In the genomic region with DNA sequence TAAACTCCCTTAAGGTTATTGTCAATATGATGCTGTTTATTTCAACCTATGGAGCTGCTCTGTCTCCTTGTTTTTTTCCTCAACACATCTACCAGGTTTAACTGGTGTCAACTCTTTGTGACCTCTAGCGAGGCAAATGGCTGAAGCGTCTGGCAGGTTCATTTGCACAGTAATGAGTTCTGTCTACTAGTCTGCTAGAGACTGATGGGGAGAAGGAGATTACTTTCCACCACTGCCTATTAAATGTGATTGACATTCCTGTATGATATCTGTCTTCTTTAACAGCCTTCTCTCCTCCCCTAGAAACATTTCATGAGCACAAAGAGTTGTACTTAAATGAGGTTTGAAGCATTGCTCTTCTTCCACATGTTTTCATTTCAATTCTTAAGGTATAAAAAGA, we compare ENCODE assay signal across 22 cellular contexts.
DNase-seq lines count a peak whose midpoint lies in the region; ATAC-seq and TF ChIP-seq lines count a peak whose summit lies in the region.
"Had no signal": no experiment of that assay in that cellular context is flagged by ENCODE, and none has a peak within 500 bp of the region (broad histone marks: within the 10 kb centered on the region; RNA-seq: fewer than 3 reads in every experiment).

No MANE protein-coding gene starts in this region.

- no peak for TF ChIP-seq CTCF in type B pancreatic cell (conservative IDR thresholded peaks at IDR 0.05)
- no peak for TF ChIP-seq CTCF in GM13976 (IDR thresholded peaks at IDR 0.05; ENCODE audit: borderline replicate concordance, control extremely low read depth, extremely low read depth, insufficient read depth, missing control alignments)

- peak; percentile 20 for DNase-seq in NCI-H2171 treated with DMSO at 0.1 percent for 48 hours (lab: John Stamatoyannopoulos, UW)
- no peak for DNase-seq in NCI-H2171 (lab: John Stamatoyannopoulos, UW)
- DNase-seq in NCI-H69 (lab: John Stamatoyannopoulos, UW) = peak; percentile 89
- peak; percentile 74 for DNase-seq in left kidney (ENCODE audit: low read depth, low spot score)
- no peak for DNase-seq in type B pancreatic cell (ENCODE audit: extremely low spot score, unreplicated experiment)
- DNase-seq in NCI-H446 (lab: John Stamatoyannopoulos, UW) = no peak
- no peak for DNase-seq in GM13976 (ENCODE audit: low spot score)
- DNase-seq: 8988T; CD8-positive, alpha-beta memory T cell; DMS79 treated with DMSO at 0.1 percent for 48 hours; GM23248; HFFc6; Karpas-422; MG63; NCI-H1092; NCI-H146; NCI-H2081; NCI-H774; SK-N-SH had no signal

- no peaks in the 10 kb centered on the region for H3K9me3 Mint-ChIP-seq in type B pancreatic cell
- H3K9me3 Mint-ChIP-seq: HFFc6 had no signal

- no peak for ATAC-seq in GM21515 (IDR thresholded peaks at IDR 0.05; ENCODE audit: unreplicated experiment)
- ATAC-seq: Panc1, Right ventricle myocardium inferior had no signal

- H3K4me3 Mint-ChIP-seq in type B pancreatic cell = no peak overlapping the region
- H3K4me3 Mint-ChIP-seq: CD8-positive, alpha-beta memory T cell; HFFc6 had no signal

- peaks cover 28% of the 10 kb centered on the region for H3K4me1 Mint-ChIP-seq in type B pancreatic cell (ENCODE audit: unreplicated experiment)
- H3K4me1 Mint-ChIP-seq: CD8-positive, alpha-beta memory T cell had no signal

- no peaks in the 10 kb centered on the region for H3K27me3 Mint-ChIP-seq in type B pancreatic cell
- H3K27me3 Mint-ChIP-seq: CD8-positive, alpha-beta memory T cell had no signal

- in situ Hi-C loops in GM13976 (cut with MboI; ENCODE audit: low sequenced_read_pairs, unreplicated experiment) = no loop called here

- no peaks in the 10 kb centered on the region for H3K36me3 Mint-ChIP-seq in type B pancreatic cell
- H3K36me3 Mint-ChIP-seq: CD8-positive, alpha-beta memory T cell had no signal

- peak overlapping the region; percentile 19 for H3K27ac Mint-ChIP-seq in type B pancreatic cell
- H3K27ac Mint-ChIP-seq: CD8-positive, alpha-beta memory T cell; HFFc6 had no signal

Comparison
In these comparisons a context has a peak if more than half of its experiments do, and no peak if none do; other contexts are left out.
1. DNase-seq: peak in NCI-H2171 treated with DMSO at 0.1 percent for 48 hours (single experiment), NCI-H69 (single experiment) and left kidney (single experiment); none in NCI-H2171 (single experiment), type B pancreatic cell (single experiment), NCI-H446 (0 of 2) and GM13976 (single experiment).